In genomic region chr22:44024288-44024908, GRCh38 we compare ENCODE assay signal across 8 cellular contexts. TPM values are rescaled to one million over a fixed set of nuclear protein-coding genes. Genes with fewer than 3 reads are reported as not detected.
DNase-seq lines count a peak whose midpoint lies in the region; ATAC-seq, FAIRE-seq and TF ChIP-seq lines count a peak whose summit lies in the region.

Gene PARVB, plus strand, starts transcription at chr22:44024302. Its CDS starts 38 bp downstream, at chr22:44024340.

- H3K9me3 Mint-ChIP-seq in T-cell (no peaks in the 10 kb centered on the region), memory B cell (no peaks in the 10 kb centered on the region)

- CTCF ChIA-PET in A549 (lab: Yijun Ruan, JAX): interaction anchor here (0.6 to 3.0 kb wide), 3 partner anchors 31 to 159 kb away, joined by 3 to 11 read pairs (median 6); no protein-coding TSS in a partner anchor
- CTCF ChIA-PET in T-cell (lab: Charles Lee): no interaction called here

- DNase-seq in A549 (ENCODE audit: low read depth in 1 of 2, low spot score in 1 of 2) (peak in 1 of 2 experiments; percentile 9), T-cell (peak in 5 of 34 experiments; percentile 4 to 21 (median 12)), ecto neural progenitor cell (ENCODE audit: low spot score) (peak; percentile 54), memory B cell (ENCODE audit: low spot score in 2 of 2) (peak; percentile 30 to 63), OCI-M2 (lab: John Stamatoyannopoulos, UW; ENCODE audit: unreplicated experiment) (no peak)

- peak; percentile 4 for TF ChIP-seq POLR2A in A549 (IDR thresholded peaks at IDR 0.05; ENCODE audit: low read length)
- TF ChIP-seq POLR2A in GM19193 (IDR thresholded peaks at IDR 0.05; ENCODE audit: extremely low read depth, insufficient read depth, insufficient read length): peak; percentile 66

- TF ChIP-seq EP300 in A549 (IDR thresholded peaks at IDR 0.05): no peak

- POLR2A ChIA-PET in A549 (lab: Yijun Ruan, JAX) (interaction anchor here (1.1 kb wide), 1 partner anchor 13 kb away, joined by 4 read pairs; no protein-coding TSS in a partner anchor), T-cell (lab: Charles Lee) (interaction anchor here in 1 of 2 donors (0.6 kb wide), 1 partner anchor 157 kb away, joined by 4 read pairs; no protein-coding TSS in a partner anchor)

- 3% methylated on average over 8 of the region's 82 CpGs for WGBS in A549 (ENCODE audit: missing lambda C conversion rate)

- no peak for TF ChIP-seq RAD21 in A549 (conservative IDR thresholded peaks at IDR 0.05 in 1 of 2, IDR thresholded peaks at IDR 0.05 in 1 of 2)

- H3K4me1 Mint-ChIP-seq in T-cell (peaks cover 25 to 30% (median 29%) of the 10 kb centered on the region in 3 donors), memory B cell (peaks cover 49% of the 10 kb centered on the region)

- H3K27me3 Mint-ChIP-seq in T-cell (peaks cover 14 to 32% of the 10 kb centered on the region in 2 donors), memory B cell (no peaks in the 10 kb centered on the region)

- H3K27ac ChIP-seq in A549 (peak within 1 kb of the TSS; percentile 98 to 100), stomach smooth muscle (ENCODE audit: low read length) (peak within 1 kb of the TSS; percentile 64)

- TF ChIP-seq CTCF in A549 (IDR thresholded peaks at IDR 0.05): no peak

- peak within 1 kb of the TSS; percentile 74 to 76 for H3K9ac ChIP-seq in stomach smooth muscle (ENCODE audit: low read length in 2 of 2)

- no peaks in the 10 kb centered on the region for H3K36me3 Mint-ChIP-seq in T-cell
- no peaks in the 10 kb centered on the region for H3K36me3 Mint-ChIP-seq in memory B cell

- no peaks in the 10 kb centered on the region for H3K27me3 ChIP-seq in stomach smooth muscle (ENCODE audit: control insufficient read depth in 1 of 2, insufficient read depth in 2 of 2, low read length in 2 of 2)

- H3K27ac Mint-ChIP-seq in T-cell (peak within 1 kb of the TSS; percentile 60 to 63), memory B cell (peak within 1 kb of the TSS; percentile 99)

- H3K36me3 ChIP-seq in stomach smooth muscle (ENCODE audit: control insufficient read depth in 2 of 2, insufficient read depth in 2 of 2, low read length in 2 of 2): no peaks in the 10 kb centered on the region

- H3K4me3 Mint-ChIP-seq in T-cell (peak within 1 kb of the TSS; percentile 64 to 75 (median 70)), memory B cell (peak within 1 kb of the TSS; percentile 92)

- peak within 1 kb of the TSS; percentile 93 for H3K4me2 ChIP-seq in A549

- FAIRE-seq in A549 (lab: Jason Lieb, UNC): no peak

- H3K4me1 ChIP-seq in A549: peaks cover 41% of the 10 kb centered on the region
- peaks cover 23% of the 10 kb centered on the region for H3K4me1 ChIP-seq in stomach smooth muscle (ENCODE audit: control insufficient read depth, insufficient read depth, low read length)

- H3K4me3 ChIP-seq in A549 (peak within 1 kb of the TSS; percentile 95), stomach smooth muscle (ENCODE audit: low read length in 2 of 2) (peak within 1 kb of the TSS; percentile 52 to 80)

- ATAC-seq in A549 (peak; percentile 62), T-cell (replicated peaks in 1 of 4) (peak; percentile 6 to 47 (median 23)), memory B cell (ENCODE audit: low read depth) (peak; percentile 1), GM21529 (IDR thresholded peaks at IDR 0.05; ENCODE audit: unreplicated experiment) (no peak)

- H3K9me3 ChIP-seq in A549 (no peaks in the 10 kb centered on the region), stomach smooth muscle (ENCODE audit: control insufficient read depth in 2 of 2, low read length in 2 of 2) (no peaks in the 10 kb centered on the region)

TF ChIP-seq in A549, 52 proteins besides CTCF, POLR2A, EP300 and RAD21:
- TF ChIP-seq REST (IDR thresholded peaks at IDR 0.05): no peak
- TF ChIP-seq CBX8 (IDR thresholded peaks at IDR 0.05): no peak
- TF ChIP-seq E2F6 (IDR thresholded peaks at IDR 0.05; ENCODE audit: borderline replicate concordance, low read depth): 0 out of 2 replicates have a peak, but pooled peaks have one; percentile 24
- TF ChIP-seq MAX (IDR thresholded peaks at IDR 0.05): peak; percentile 46; the same call in 1 of the 2 replicates
- peak in 1 of 2 experiments; percentile 38; a peak in 1 of 5 replicates for TF ChIP-seq JUN (IDR thresholded peaks at IDR 0.05)
TF ChIP-seq in A549: peak in this region for 3.

RNA-seq across cellular contexts. Expression of gene PARVB, which starts in this region (rescaled TPM):
- polyA plus RNA-seq in A549 (2011; rRNA removed) (33.1 and 33.5 TPM in 2 replicates), A549 (2017; fragmentation: RNase III; extraction: RNeasy Plus Mini Kit Qiagen cat#74134 plus additional on column Dnase treatment) (27.4 to 33.0 TPM (median 28.3 TPM) in 3 replicates)
- 64.9 and 65.8 TPM in 2 replicates for polyA plus RNA-seq in A549 (2012; cell fraction: cytosol; rRNA removed)
- 30.9 and 35.4 TPM in 2 replicates for polyA plus RNA-seq in A549 (2012; cell fraction: nucleus; rRNA removed)
- polyA minus RNA-seq in A549 (2011; rRNA and poly(A)+ RNA removed): 19.5 and 21.9 TPM in 2 replicates
- total RNA-seq in T-cell: 10 to 100 TPM in 2 of 5 donors, 1 to 10 TPM in 3; 5.9 to 13.8 (median 8.2) TPM
